ENCODE assay signal across 17 cellular contexts in genomic region chrX:18873836-18874235, GRCh38.
DNase-seq lines count a peak whose midpoint lies in the region; ATAC-seq and TF ChIP-seq lines count a peak whose summit lies in the region.
"Had no signal": no experiment of that assay in that cellular context is flagged by ENCODE, and none has a peak within 500 bp of the region (broad histone marks: within the 10 kb centered on the region; RNA-seq: fewer than 3 reads in every experiment).

No MANE protein-coding gene starts in this region.

- no peaks in the 10 kb centered on the region for H4K20me1 ChIP-seq in SK-N-SH (ENCODE audit: insufficient read depth)
- H4K20me1 ChIP-seq in PC-3 (ENCODE audit: low read length), result no peaks in the 10 kb centered on the region

- no peak for TF ChIP-seq RAD21 in SK-N-SH (IDR thresholded peaks at IDR 0.05; ENCODE audit: low read length)

- no peak overlapping the region for H3K4me3 ChIP-seq in SK-N-SH (ENCODE audit: low read depth in 2 of 2, low read length in 1 of 2)
- H3K4me3 ChIP-seq in PC-3 (ENCODE audit: low read length), result no peak overlapping the region
- H3K4me3 ChIP-seq in coronary artery, result peak overlapping the region; percentile 58
- H3K4me3 ChIP-seq in thoracic aorta, result no peak overlapping the region
- H3K4me3 ChIP-seq in neuronal stem cell (ENCODE audit: low read length in 2 of 2), result no peak overlapping the region
- H3K4me3 ChIP-seq: BLaER1 treated with 17β-estradiol and CSF1 and Interleukin-3, amounts not matched to agents 10 nM and 100 nM; PC-9 had no signal

- H3K4me1 ChIP-seq in SK-N-SH (ENCODE audit: control insufficient read depth in 1 of 2, insufficient read depth in 2 of 2, low read depth in 1 of 2, low read length in 1 of 2) (peaks cover 14 to 47% of the 10 kb centered on the region in 2 experiments; a peak in 3 of 4 replicates), PC-3 (ENCODE audit: insufficient read depth, low read length) (peaks cover 12% of the 10 kb centered on the region), thoracic aorta (ENCODE audit: control insufficient read depth in 1 of 2, low read depth in 2 of 2) (peaks cover 11 to 39% of the 10 kb centered on the region in 2 donors), neuronal stem cell (ENCODE audit: control insufficient read depth in 2 of 2, insufficient read depth in 1 of 2, low read depth in 1 of 2, low read length in 2 of 2) (no peaks in the 10 kb centered on the region)

- H3K14ac ChIP-seq in neuronal stem cell (ENCODE audit: low read length), result no peak overlapping the region

- 52% methylated on average over 12 of the region's 12 CpGs for WGBS in SK-N-SH (ENCODE audit: low lambda C conversion rate)
- no CpG with 5 or more reads among the region's 12 CpGs for WGBS in neuronal stem cell (ENCODE audit: extremely low coverage in 2 of 2, insufficient read length in 2 of 2, insufficient replicate concordance in 1 of 2), 2 donors

- H3K9me3 Mint-ChIP-seq in activated T-cell treated with anti-CD3 and anti-CD28 coated beads, Interleukin-2, amount 50 U/mL, for 4 hours, result no peaks in the 10 kb centered on the region

- peaks cover 7% of the 10 kb centered on the region for H3K4me1 Mint-ChIP-seq in activated T-cell treated with anti-CD3 and anti-CD28 coated beads, Interleukin-2, amount 50 U/mL, for 4 hours (ENCODE audit: low read depth)

- no peak overlapping the region for H2AK5ac ChIP-seq in neuronal stem cell (ENCODE audit: low read depth, low read length)

- ATAC-seq in SK-N-SH treated with all-trans-retinoic acid at 6 μM for 48 hours (no peak), PC-3 (no peak), thoracic aorta (ENCODE audit: insufficient number of reproducible peaks, low FRiP score, low read depth) (no peak), GM19395 (IDR thresholded peaks at IDR 0.05; ENCODE audit: unreplicated experiment) (no peak)
- no peak for ATAC-seq in activated T-cell treated with anti-CD3 and anti-CD28 coated beads, Interleukin-2, amount 50 U/mL, for 4 hours

- H2AFZ ChIP-seq in SK-N-SH (ENCODE audit: low read depth) (no peak overlapping the region), PC-3 (ENCODE audit: low read length) (no peak overlapping the region), neuronal stem cell (ENCODE audit: low read length) (no peak overlapping the region)
- H2AFZ ChIP-seq: PC-9 had no signal

- H2BK120ac ChIP-seq in neuronal stem cell (ENCODE audit: low read depth, low read length), result no peak overlapping the region

- peaks cover 10% of the 10 kb centered on the region; the same call in 1 of the 2 replicates for H3K27me3 ChIP-seq in SK-N-SH (ENCODE audit: insufficient read depth)
- no peaks in the 10 kb centered on the region for H3K27me3 ChIP-seq in PC-3 (ENCODE audit: low read length)
- no peaks in the 10 kb centered on the region for H3K27me3 ChIP-seq in thoracic aorta (replicated peaks; ENCODE audit: insufficient read depth)
- no peaks in the 10 kb centered on the region for H3K27me3 ChIP-seq in neuronal stem cell (ENCODE audit: control insufficient read depth in 3 of 3, insufficient read depth in 3 of 3, low read depth in 1 of 3, low read length in 3 of 3)

- no peak overlapping the region for H3K18ac ChIP-seq in neuronal stem cell (ENCODE audit: low read length)

- H3K4ac ChIP-seq in neuronal stem cell (ENCODE audit: low read length), result no peak overlapping the region

- no peak overlapping the region for H2BK12ac ChIP-seq in neuronal stem cell (ENCODE audit: low read length)

- H2BK15ac ChIP-seq in neuronal stem cell (ENCODE audit: low read length), result no peak overlapping the region

- CTCF ChIA-PET in SK-N-SH (lab: Yijun Ruan, JAX), result interaction anchor here (1.0 kb wide), 1 partner anchor 11 kb away, joined by 3 read pairs; no protein-coding TSS in a partner anchor
- CTCF ChIA-PET in PC-3 (lab: Charles Lee), result no interaction called here

- no peak overlapping the region for H4K8ac ChIP-seq in neuronal stem cell (ENCODE audit: low read depth, low read length)

- H3K79me2 ChIP-seq in SK-N-SH (ENCODE audit: insufficient read depth) (no peaks in the 10 kb centered on the region), PC-3 (ENCODE audit: low read length) (no peaks in the 10 kb centered on the region)

- H3K36me3 Mint-ChIP-seq in activated T-cell treated with anti-CD3 and anti-CD28 coated beads, Interleukin-2, amount 50 U/mL, for 4 hours (ENCODE audit: insufficient read depth), result no peaks in the 10 kb centered on the region

- DNase-seq in SK-N-SH, result no peak
- DNase-seq in PC-3, result no peak
- no peak for DNase-seq in coronary artery (ENCODE audit: low spot score)
- DNase-seq in thoracic aorta (ENCODE audit: low spot score), result no peak
- no peak for DNase-seq in activated T-cell treated with anti-CD3 and anti-CD28 coated beads, Interleukin-2, amount 50 U/mL, for 4 hours
- no peak for DNase-seq in neuronal stem cell (ENCODE audit: low spot score)
- DNase-seq: DND-41, GOT3, KG1, NCI-H1436, NCI-H2029 treated with DMSO at 0.1 percent for 48 hours, NCI-H774 had no signal

- H3F3A ChIP-seq in SK-N-SH (replicated peaks; ENCODE audit: insufficient read depth) (peaks cover 6% of the 10 kb centered on the region), PC-3 (ENCODE audit: low read length, unreplicated experiment) (no peaks in the 10 kb centered on the region)

- H3K36me3 ChIP-seq in SK-N-SH (replicated peaks in 1 of 2; ENCODE audit: control insufficient read depth in 1 of 2, insufficient read depth in 2 of 2, low read length in 1 of 2) (no peaks in the 10 kb centered on the region), PC-3 (ENCODE audit: low read depth, low read length) (no peaks in the 10 kb centered on the region), thoracic aorta (no peaks in the 10 kb centered on the region), neuronal stem cell (replicated peaks in 1 of 2; ENCODE audit: control insufficient read depth in 2 of 2, insufficient read depth in 2 of 2, low read length in 2 of 2) (no peaks in the 10 kb centered on the region)
- H3K36me3 ChIP-seq: BLaER1 treated with 17β-estradiol and CSF1 and Interleukin-3, amounts not matched to agents 10 nM and 100 nM had no signal

- H3K9ac ChIP-seq in SK-N-SH (no peak overlapping the region), PC-3 (ENCODE audit: low read length) (no peak overlapping the region), neuronal stem cell (ENCODE audit: low read depth, low read length, poor library complexity) (no peak overlapping the region)
- H3K9ac ChIP-seq: BLaER1 treated with 17β-estradiol and CSF1 and Interleukin-3, amounts not matched to agents 10 nM and 100 nM had no signal

- H3K27ac ChIP-seq in SK-N-SH (ENCODE audit: low read depth in 2 of 2, low read length in 1 of 2) (peak overlapping the region in 1 of 2 experiments; percentile 56; a peak in 2 of 4 replicates), PC-3 (ENCODE audit: low read length) (no peak overlapping the region), coronary artery (peak overlapping the region; percentile 69 to 88), thoracic aorta (peak overlapping the region; percentile 84 to 94), neuronal stem cell (replicated peaks; ENCODE audit: low read length) (no peak overlapping the region)
- H3K27ac ChIP-seq: 22Rv1; BLaER1 treated with 17β-estradiol and CSF1 and Interleukin-3, amounts not matched to agents 10 nM and 100 nM; PC-9 had no signal

- no peak for TF ChIP-seq CTCF in SK-N-SH (IDR thresholded peaks at IDR 0.05)
- TF ChIP-seq CTCF in PC-3 (conservative IDR thresholded peaks at IDR 0.05; ENCODE audit: low read depth, low read length), result no peak
- TF ChIP-seq CTCF in coronary artery (IDR thresholded peaks at IDR 0.05), result no peak
- no peak for TF ChIP-seq CTCF in thoracic aorta (IDR thresholded peaks at IDR 0.05)

- POLR2A ChIA-PET in SK-N-SH (lab: Yijun Ruan, JAX), result no interaction called here
- POLR2A ChIA-PET in PC-3 (lab: Charles Lee; ENCODE audit: unreplicated experiment), result no interaction called here

- intact Hi-C loops in PC-3 (cut with micrococcal nuclease), result no loop called here

- no peak overlapping the region for H3K4me3 Mint-ChIP-seq in activated T-cell treated with anti-CD3 and anti-CD28 coated beads, Interleukin-2, amount 50 U/mL, for 4 hours

- no peaks in the 10 kb centered on the region for H3K9me2 ChIP-seq in SK-N-SH
- H3K9me2 ChIP-seq in PC-3 (replicated peaks; ENCODE audit: low read length), result no peaks in the 10 kb centered on the region

- peak overlapping the region; percentile 81 for H3K4me2 ChIP-seq in SK-N-SH
- H3K4me2 ChIP-seq in PC-3 (ENCODE audit: low read length), result peak overlapping the region; percentile 73; the same call in 1 of the 2 replicates
- no peak overlapping the region for H3K4me2 ChIP-seq in neuronal stem cell (ENCODE audit: insufficient read depth, low read length, poor library complexity, severe bottlenecking)

- peaks cover 13% of the 10 kb centered on the region for H3K27me3 Mint-ChIP-seq in activated T-cell treated with anti-CD3 and anti-CD28 coated beads, Interleukin-2, amount 50 U/mL, for 4 hours (ENCODE audit: low read depth)

- no peak overlapping the region for H4K91ac ChIP-seq in neuronal stem cell (ENCODE audit: low read depth, low read length, poor library complexity)

- no peaks in the 10 kb centered on the region for H3K9me3 ChIP-seq in SK-N-SH
- no peaks in the 10 kb centered on the region for H3K9me3 ChIP-seq in PC-3 (ENCODE audit: low read length)
- no peaks in the 10 kb centered on the region for H3K9me3 ChIP-seq in thoracic aorta
- no peaks in the 10 kb centered on the region for H3K9me3 ChIP-seq in neuronal stem cell (replicated peaks in 1 of 2; ENCODE audit: control insufficient read depth in 2 of 2, insufficient read depth in 1 of 2, low read depth in 1 of 2, low read length in 2 of 2)
- H3K9me3 ChIP-seq: BLaER1 treated with 17β-estradiol and CSF1 and Interleukin-3, amounts not matched to agents 10 nM and 100 nM had no signal

- no peak overlapping the region for H3K23ac ChIP-seq in neuronal stem cell (ENCODE audit: low read depth, low read length, poor library complexity)

- no TSS peak for BruUV-seq in PC-3 (replicated peaks; lab: Mats Ljungman, UMichigan)

- no peaks in the 10 kb centered on the region for H3K79me1 ChIP-seq in neuronal stem cell (ENCODE audit: low read depth, low read length)

- H2BK5ac ChIP-seq in neuronal stem cell (ENCODE audit: low read length), result no peak overlapping the region

- TF ChIP-seq EP300 in SK-N-SH (IDR thresholded peaks at IDR 0.05; ENCODE audit: borderline replicate concordance in 1 of 2, low read depth in 1 of 2, low read length in 1 of 2), result no peak

TF ChIP-seq in SK-N-SH, 30 proteins besides CTCF, POLR2A, EP300 and RAD21 (continues in another document):
- no peak for TF ChIP-seq MAX (IDR thresholded peaks at IDR 0.05; ENCODE audit: low read depth)
- no peak for TF ChIP-seq NRF1 (IDR thresholded peaks at IDR 0.05; ENCODE audit: low read depth, low read length)
- TF ChIP-seq TCF12 (IDR thresholded peaks at IDR 0.05), result no peak

TF ChIP-seq in SK-N-SH treated with all-trans-retinoic acid at 6 μM for 48 hours, 23 proteins besides CTCF, POLR2A, EP300 and RAD21 (continues in another document):
- TF ChIP-seq SNAI2 (CRISPR knock-in tag; IDR thresholded peaks at IDR 0.05), result no peak

Comparison
In these comparisons a context has a peak if more than half of its experiments do, and no peak if none do; other contexts are left out.
1. H3K27ac ChIP-seq: peak in coronary artery (2 of 2) and thoracic aorta (2 of 2); none in PC-3 (single experiment) and neuronal stem cell (single experiment).